Comparison of ENCODE assay signal across 25 cellular contexts in the genomic region with DNA sequence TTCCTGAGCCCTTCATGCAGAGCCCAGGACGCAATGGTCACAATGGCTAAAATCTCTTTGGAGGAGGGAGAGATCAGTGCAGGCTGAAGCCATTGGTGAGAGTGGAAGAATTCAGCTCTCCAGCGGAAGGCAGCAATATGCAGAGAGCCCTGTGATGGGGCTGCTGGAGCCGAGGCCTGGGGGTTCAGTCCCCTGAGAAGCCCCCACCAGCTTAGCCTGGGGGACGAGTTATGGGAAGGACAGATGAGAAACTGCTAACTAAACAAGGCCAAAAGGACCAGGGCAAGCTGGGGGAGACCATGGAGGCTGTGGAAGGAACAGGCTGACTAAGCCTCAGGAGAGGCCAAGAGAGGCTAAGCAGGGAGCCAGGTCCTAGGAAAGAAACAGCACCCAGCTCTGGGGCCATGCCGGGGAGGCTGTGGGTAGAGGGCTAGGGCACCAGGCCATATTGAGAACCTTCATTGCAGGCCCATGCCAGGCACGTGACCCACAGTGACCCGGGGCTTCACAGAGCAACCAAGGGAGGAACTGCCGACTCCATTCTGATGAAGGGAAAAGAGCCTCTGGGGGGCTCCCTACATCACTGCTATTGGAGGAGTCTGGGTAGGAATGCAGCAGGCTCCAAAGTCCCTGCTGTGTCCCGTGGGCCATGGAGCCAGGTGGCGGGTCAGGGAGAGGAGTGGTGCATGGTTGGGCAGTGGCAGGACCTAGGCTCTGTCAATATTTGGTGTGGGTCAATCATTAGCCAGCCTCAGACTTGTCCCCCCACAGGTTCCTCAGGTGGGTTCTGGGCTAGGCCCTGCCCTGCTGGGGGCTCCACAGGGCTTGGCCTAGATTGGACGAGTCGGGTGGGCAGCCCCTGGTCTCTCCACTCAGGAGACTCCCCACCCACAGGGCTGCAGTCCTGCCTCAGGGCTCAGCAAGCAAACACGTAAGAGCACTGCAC. TPM values are rescaled to one million over a fixed set of nuclear protein-coding genes. Genes with fewer than 3 reads are reported as not detected.
A peak's percentile ranks its signal among the peaks of the same experiment; 100 is the strongest.
DNase-seq lines count a peak whose midpoint lies in the region; ATAC-seq, FAIRE-seq and TF ChIP-seq lines count a peak whose summit lies in the region.
"Had no signal": no experiment of that assay in that cellular context is flagged by ENCODE, and none has a peak within 500 bp of the region (broad histone marks: within the 10 kb centered on the region; RNA-seq: fewer than 3 reads in every experiment).

No MANE protein-coding gene starts in this region.

- no peak overlapping the region for H2BK5ac ChIP-seq in IMR-90 (ENCODE audit: low read depth, low read length, poor library complexity, severe bottlenecking)

- H3K9ac ChIP-seq in IMR-90 (ENCODE audit: low read depth, low read length) = no peak overlapping the region
- peak overlapping the region; percentile 69 for H3K9ac ChIP-seq in HepG2 (ENCODE audit: insufficient read depth, low read depth, low read length)
- H3K9ac ChIP-seq: SK-N-SH had no signal

- H3K36me3 ChIP-seq in IMR-90 (ENCODE audit: control insufficient read depth, insufficient read depth, low read length) = no peaks in the 10 kb centered on the region
- H3K36me3 ChIP-seq in HepG2 (replicated peaks in 1 of 2; ENCODE audit: control insufficient read depth in 1 of 2, insufficient read depth in 2 of 2, low read length in 2 of 2) = no peaks in the 10 kb centered on the region
- no peaks in the 10 kb centered on the region for H3K36me3 ChIP-seq in ascending aorta
- H3K36me3 ChIP-seq: esophagus muscularis mucosa, neutrophil had no signal

- no peak overlapping the region for H3K56ac ChIP-seq in IMR-90 (ENCODE audit: extremely low read depth, insufficient read depth, low read length)

- intact Hi-C loops in IMR-90 (cut with micrococcal nuclease) = no loop called here
- intact Hi-C loops in HepG2 (cut with micrococcal nuclease; ENCODE audit: unreplicated experiment) = loop anchor here (1.0 to 2.0 kb wide), 6 partner anchors 15 to 51 kb away; partner anchors contain the start of genes MAP3K2 and PROC
- intact Hi-C loops in ascending aorta (cut with DNase I) = no loop called here

- H3K9me3 Mint-ChIP-seq in osteocyte (ENCODE audit: unreplicated experiment) = peaks cover 11% of the 10 kb centered on the region
- H3K9me3 Mint-ChIP-seq in nephron progenitor cell = peaks cover 24% of the 10 kb centered on the region

- no peaks in the 10 kb centered on the region for H4K20me1 ChIP-seq in IMR-90 (ENCODE audit: insufficient read depth, low read length)
- no peaks in the 10 kb centered on the region for H4K20me1 ChIP-seq in HepG2 (ENCODE audit: insufficient read depth, low read length)

- H3K9me3 ChIP-seq in IMR-90 (ENCODE audit: control insufficient read depth, insufficient read depth, low read length) = peaks cover 8% of the 10 kb centered on the region
- no peaks in the 10 kb centered on the region for H3K9me3 ChIP-seq in HepG2 (ENCODE audit: low read length)
- peaks cover 7 to 11% of the 10 kb centered on the region in 2 donors for H3K9me3 ChIP-seq in ascending aorta
- H3K9me3 ChIP-seq: neutrophil, SK-N-SH had no signal

- no peaks in the 10 kb centered on the region for H3K9me1 ChIP-seq in IMR-90 (ENCODE audit: insufficient read depth, low read length)

- in situ Hi-C loops in IMR-90 (cut with MboI; ENCODE audit: low sequenced_read_pairs) (no loop called here), HepG2 (cut with HindIII; ENCODE audit: extremely low pct_ligation_motif_present, low pct_unique_long_range_greater_than_20kb) (no loop called here)

- WGBS in IMR-90 (ENCODE audit: extremely low coverage in 2 of 2, insufficient read length in 1 of 2), 2 experiments = 100% methylated on average over 1 of the region's 13 CpGs; no CpG with 5 or more reads in 1 of the 2 experiments
- 16% methylated on average over 13 of the region's 13 CpGs for WGBS in HepG2 (ENCODE audit: low lambda C conversion rate)

- no peaks in the 10 kb centered on the region for H3K79me1 ChIP-seq in IMR-90 (ENCODE audit: low read depth in 1 of 2, low read length in 2 of 2)

- peaks cover 6% of the 10 kb centered on the region for H3K36me3 Mint-ChIP-seq in osteocyte (ENCODE audit: unreplicated experiment)
- H3K36me3 Mint-ChIP-seq in nephron progenitor cell (ENCODE audit: low read depth) = no peaks in the 10 kb centered on the region
- H3K36me3 Mint-ChIP-seq: CD14-positive monocyte had no signal

- H3K4me1 Mint-ChIP-seq in osteocyte (ENCODE audit: unreplicated experiment) (no peaks in the 10 kb centered on the region), nephron progenitor cell (peaks cover 9% of the 10 kb centered on the region)
- H3K4me1 Mint-ChIP-seq: CD14-positive monocyte had no signal

- TF ChIP-seq POLR2A in IMR-90 (IDR thresholded peaks at IDR 0.05; ENCODE audit: low read depth, low read length) = no peak
- TF ChIP-seq POLR2A in HepG2 (IDR thresholded peaks at IDR 0.05; ENCODE audit: insufficient read depth in 1 of 2, low read depth in 2 of 2, low read length in 2 of 2) = peak; percentile 81 to 84

- H2AK5ac ChIP-seq in IMR-90 (ENCODE audit: low read depth, low read length) = no peak overlapping the region

- DNase-seq in COLO668 (lab: John Stamatoyannopoulos, UW; ENCODE audit: unreplicated experiment) (peak; percentile 80), IMR-90 (no peak), HepG2 (ENCODE audit: low spot score) (peak; percentile 99), osteocyte (ENCODE audit: extremely low spot score, unreplicated experiment) (peak; percentile 76), ascending aorta (ENCODE audit: low spot score in 2 of 2) (no peak), NCI-H226 (no peak), nephron progenitor cell (no peak)
- DNase-seq: activated CD4-positive, alpha-beta T cell treated with anti-CD3 and anti-CD28 coated beads, Interleukin-2, amount 50 U/mL, for 1 hour; DMS153; effector memory CD4-positive, alpha-beta T cell; GF-D8; kidney; NCI-H1048; NCI-H187 treated with DMSO at 0.1 percent for 48 hours; RPMI8226; SK-N-SH; stimulated activated CD4-positive, alpha-beta T cell treated with anti-CD3 and anti-CD28 coated beads, Interleukin-12 subunit alpha, Interleukin-12 subunit beta, amount 100 ng/mL, for 4 hours; T-helper 2 cell had no signal

- no peak overlapping the region for H4K91ac ChIP-seq in IMR-90 (ENCODE audit: insufficient read depth, low read depth, low read length)

- no peak overlapping the region for H2BK120ac ChIP-seq in IMR-90 (ENCODE audit: low read depth, low read length)

- TF ChIP-seq RAD21 in IMR-90 (IDR thresholded peaks at IDR 0.05; ENCODE audit: low read length) = no peak
- peak; percentile 88 for TF ChIP-seq RAD21 in HepG2 (CRISPR knock-in tag; IDR thresholded peaks at IDR 0.05)

- H4K5ac ChIP-seq in IMR-90 (ENCODE audit: low read depth, low read length) = no peak overlapping the region

- H3K27ac ChIP-seq in IMR-90 (ENCODE audit: insufficient read depth, low read length) = no peak overlapping the region
- H3K27ac ChIP-seq in HepG2 (ENCODE audit: extremely low read length, insufficient read depth, low read length) = peak overlapping the region; percentile 94
- H3K27ac ChIP-seq in ascending aorta = no peak overlapping the region
- H3K27ac ChIP-seq: esophagus muscularis mucosa, neutrophil had no signal

- TF ChIP-seq EP300 in HepG2 (IDR thresholded peaks at IDR 0.05; ENCODE audit: low read depth in 2 of 2, low read length in 2 of 2) (peak; percentile 86 to 96; a peak in 3 of 4 replicates), HepG2 (CRISPR knock-in tag; IDR thresholded peaks at IDR 0.05; ENCODE audit: borderline replicate concordance) (peak; percentile 86)

- no peak overlapping the region for H3K4ac ChIP-seq in IMR-90 (ENCODE audit: low read depth, low read length)

- H3K4me2 ChIP-seq in IMR-90 (ENCODE audit: low read depth, low read length) (no peak overlapping the region), HepG2 (ENCODE audit: low read depth, low read length) (peak overlapping the region; percentile 64)
- H3K4me2 ChIP-seq: SK-N-SH had no signal

- CTCF ChIA-PET in IMR-90 (lab: Yijun Ruan, JAX) = no interaction called here
- CTCF ChIA-PET in HepG2 (lab: Yijun Ruan, JAX; ENCODE audit: low intra/inter-chr PET ratio, low total read pairs) = interaction anchor here (0.7 to 2.4 kb wide), 3 partner anchors 15 to 41 kb away, joined by 3 to 12 read pairs (median 8); no protein-coding TSS in a partner anchor

- H2AFZ ChIP-seq in IMR-90 (replicated peaks; ENCODE audit: low read length, poor library complexity) = no peak overlapping the region
- no peak overlapping the region for H2AFZ ChIP-seq in HepG2 (ENCODE audit: low read length)

- H2BK15ac ChIP-seq in IMR-90 (ENCODE audit: low read depth, low read length) = no peak overlapping the region

- ATAC-seq in IMR-90 (ENCODE audit: low read depth) = no peak
- ATAC-seq in HepG2 = peak; percentile 99
- ATAC-seq in HG03045 (IDR thresholded peaks at IDR 0.05; ENCODE audit: unreplicated experiment) = no peak

- no peaks in the 10 kb centered on the region for H3K79me2 ChIP-seq in HepG2 (ENCODE audit: insufficient read depth, low read length)

- TF ChIP-seq CTCF in IMR-90 (conservative IDR thresholded peaks at IDR 0.05; ENCODE audit: low read depth, low read length) (no peak), HepG2 (CRISPR knock-in tag; IDR thresholded peaks at IDR 0.05) (peak; percentile 91), osteocyte (IDR thresholded peaks at IDR 0.05) (no peak), ascending aorta (IDR thresholded peaks at IDR 0.05) (no peak), nephron progenitor cell (IDR thresholded peaks at IDR 0.05) (no peak)

- no peak overlapping the region for H3K4me3 Mint-ChIP-seq in osteocyte (ENCODE audit: unreplicated experiment)
- no peak overlapping the region for H3K4me3 Mint-ChIP-seq in nephron progenitor cell
- H3K4me3 Mint-ChIP-seq: activated naive CD8-positive, alpha-beta T cell; CD14-positive monocyte had no signal

- no peaks in the 10 kb centered on the region; the same call in 1 of the 2 replicates for H3K27me3 ChIP-seq in IMR-90 (ENCODE audit: control insufficient read depth, insufficient read depth, low read length)
- no peaks in the 10 kb centered on the region for H3K27me3 ChIP-seq in HepG2 (ENCODE audit: control insufficient read depth in 1 of 2, insufficient read depth in 2 of 2, low read length in 2 of 2)
- H3K27me3 ChIP-seq in ascending aorta = no peaks in the 10 kb centered on the region
- H3K27me3 ChIP-seq: esophagus muscularis mucosa, neutrophil had no signal

- no peak overlapping the region for H3K23ac ChIP-seq in IMR-90 (ENCODE audit: low read depth, low read length)

- H3K27me3 Mint-ChIP-seq in osteocyte (ENCODE audit: unreplicated experiment) = no peaks in the 10 kb centered on the region
- peaks cover 7% of the 10 kb centered on the region for H3K27me3 Mint-ChIP-seq in nephron progenitor cell (ENCODE audit: low read depth, poor library complexity)
- H3K27me3 Mint-ChIP-seq: activated naive CD8-positive, alpha-beta T cell had no signal

- no peaks in the 10 kb centered on the region for H3K4me1 ChIP-seq in IMR-90 (ENCODE audit: control insufficient read depth, insufficient read depth, low read length)
- H3K4me1 ChIP-seq in HepG2 (ENCODE audit: insufficient read depth, low read length) = peaks cover 50% of the 10 kb centered on the region
- H3K4me1 ChIP-seq in ascending aorta = no peaks in the 10 kb centered on the region
- H3K4me1 ChIP-seq: esophagus muscularis mucosa had no signal

- no peak overlapping the region for H4K8ac ChIP-seq in IMR-90 (ENCODE audit: low read depth in 2 of 2, low read length in 2 of 2)

- H3K14ac ChIP-seq in IMR-90 (replicated peaks; ENCODE audit: low read depth, low read length) = no peak overlapping the region

- BruUV-seq in IMR-90 (replicated peaks; lab: Mats Ljungman, UMichigan) (no TSS peak), HepG2 (replicated peaks; lab: Mats Ljungman, UMichigan) (TSS peak; percentile 98)

- dilution Hi-C loops in IMR-90 (cut with HindIII; ENCODE audit: low sequenced_read_pairs, unreplicated experiment) = no loop called here

- POLR2A ChIA-PET in IMR-90 (lab: Charles Lee; ENCODE audit: unreplicated experiment) (no interaction called here), HepG2 (lab: Yijun Ruan, JAX) (interaction anchor here (1.2 to 16.2 kb wide), 10 partner anchors 8 to 144 kb away, joined by 5 to 229 read pairs (median 8); partner anchors contain the start of genes ERCC3 and PROC)

- H2AK9ac ChIP-seq in IMR-90 (replicated peaks; ENCODE audit: low read depth, low read length, poor library complexity) = peak overlapping the region; percentile 28

- H3K4me3 ChIP-seq in IMR-90 (ENCODE audit: insufficient read depth, low read depth, low read length) = no peak overlapping the region
- peak overlapping the region in 1 of 3 experiments; percentile 31; a peak in 2 of 6 replicates for H3K4me3 ChIP-seq in HepG2 (replicated peaks in 1 of 3; ENCODE audit: insufficient read depth in 1 of 3, low read depth in 2 of 3, low read length in 3 of 3)
- no peak overlapping the region for H3K4me3 ChIP-seq in ascending aorta
- H3K4me3 ChIP-seq: esophagus muscularis mucosa had no signal

- H2BK20ac ChIP-seq in IMR-90 (ENCODE audit: low read depth, low read length) = no peak overlapping the region

- no peak overlapping the region for H3K18ac ChIP-seq in IMR-90 (ENCODE audit: low read depth, low read length)

- FAIRE-seq in HepG2 (lab: Jason Lieb, UNC) = peak; percentile 92
- FAIRE-seq: HTR-8/SVneo, kidney, urothelium cell line had no signal

- H3K27ac Mint-ChIP-seq in osteocyte (ENCODE audit: unreplicated experiment) = no peak overlapping the region
- H3K27ac Mint-ChIP-seq in nephron progenitor cell = no peak overlapping the region
- H3K27ac Mint-ChIP-seq: activated naive CD8-positive, alpha-beta T cell had no signal

RNA-seq across cellular contexts. Expression of gene PROC, which starts 19.8 kb away (rescaled TPM):
- total RNA-seq in IMR-90 (2012; rRNA removed) = 0.28 TPM in 1 of 2 replicates, not detected in the other
- 0.07 TPM in 1 of 2 replicates, not detected in the other for polyA plus RNA-seq in IMR-90 (2012; rRNA removed)
- 0.10 TPM in 1 of 2 replicates, not detected in the other for polyA plus RNA-seq in IMR-90 (2012; cell fraction: cytosol; rRNA removed)
- 0.05 and 0.22 TPM in 2 replicates for polyA plus RNA-seq in IMR-90 (2012; cell fraction: nucleus; rRNA removed; ENCODE audit: low replicate concordance)
- total RNA-seq in HepG2 (2016; rRNA removed; fragmentation: Illumina TruSeq; extraction: Trizol) = 52.1 and 134 TPM in 2 replicates
- 19.2 and 23.2 TPM in 2 replicates for total RNA-seq in HepG2 (2016; cell fraction: cytosol; rRNA removed; fragmentation: Illumina TruSeq; extraction: Trizol; ENCODE audit: low read depth)
- 49.9 and 134 TPM in 2 replicates for total RNA-seq in HepG2 (2016; cell fraction: insoluble cytoplasmic fraction; rRNA removed; fragmentation: Illumina TruSeq; extraction: Trizol)
- total RNA-seq in HepG2 (2016; cell fraction: membrane; rRNA removed; fragmentation: Illumina TruSeq; extraction: Trizol) = 37.4 and 38.6 TPM in 2 replicates
- total RNA-seq in HepG2 (2016; cell fraction: nucleus; rRNA removed; fragmentation: Illumina TruSeq; extraction: Trizol) = 166 and 178 TPM in 2 replicates
- 185 and 266 TPM in 2 replicates for polyA plus RNA-seq in HepG2 (2011; rRNA removed)
- 113 and 166 TPM in 2 replicates for polyA plus RNA-seq in HepG2 (2011; cell fraction: cytosol; rRNA removed)
- 1,267 and 1,304 TPM in 2 replicates for polyA plus RNA-seq in HepG2 (2011; cell fraction: nucleus; rRNA removed)
- polyA plus RNA-seq in HepG2 (2012) = 232 and 321 TPM in 2 replicates
- 17.2 and 19.9 TPM in 2 replicates for polyA plus RNA-seq in HepG2 (2016; cell fraction: cytosol; fragmentation: Illumina TruSeq; extraction: Trizol; ENCODE audit: low read depth)
- 48.9 and 49.8 TPM in 2 replicates for polyA plus RNA-seq in HepG2 (2016; cell fraction: insoluble cytoplasmic fraction; fragmentation: Illumina TruSeq; extraction: Trizol; ENCODE audit: low read depth)
- polyA plus RNA-seq in HepG2 (2016; cell fraction: membrane; fragmentation: Illumina TruSeq; extraction: Trizol; ENCODE audit: low read depth) = 22.9 and 24.9 TPM in 2 replicates
- polyA plus RNA-seq in HepG2 (2016; cell fraction: nucleus; fragmentation: Illumina TruSeq; extraction: Trizol; ENCODE audit: insufficient read depth, low read depth) = 354 and 380 TPM in 2 replicates
- 241 TPM in 1 of 2 replicates, not detected in the other for polyA minus RNA-seq in HepG2 (2011; rRNA and poly(A)+ RNA removed; ENCODE audit: low replicate concordance)
- 64.7 and 65.5 TPM in 2 replicates for polyA minus RNA-seq in HepG2 (2011; cell fraction: cytosol; rRNA and poly(A)+ RNA removed)
- polyA minus RNA-seq in HepG2 (2011; cell fraction: nucleus; rRNA and poly(A)+ RNA removed) = 172 and 188 TPM in 2 replicates
- total RNA-seq in osteocyte = 1.6 and 2.5 TPM in 2 replicates
- not detected for total RNA-seq in ascending aorta
- total RNA-seq: esophagus muscularis mucosa had no signal
- polyA plus RNA-seq: CD14-positive monocyte had no signal

RNA-seq across cellular contexts. Expression of gene MAP3K2, which starts 50.3 kb away (rescaled TPM):
- 30.8 and 31.9 TPM in 2 replicates for total RNA-seq in IMR-90 (2012; rRNA removed)
- polyA plus RNA-seq in IMR-90 (2012; rRNA removed) = 6.2 and 6.5 TPM in 2 replicates
- 2.0 and 2.1 TPM in 2 replicates for polyA plus RNA-seq in IMR-90 (2012; cell fraction: cytosol; rRNA removed)
- polyA plus RNA-seq in IMR-90 (2012; cell fraction: nucleus; rRNA removed; ENCODE audit: low replicate concordance) = 3.2 and 7.7 TPM in 2 replicates
- 37.2 and 56.1 TPM in 2 replicates for total RNA-seq in HepG2 (2016; rRNA removed; fragmentation: Illumina TruSeq; extraction: Trizol)
- 12.9 and 13.4 TPM in 2 replicates for total RNA-seq in HepG2 (2016; cell fraction: cytosol; rRNA removed; fragmentation: Illumina TruSeq; extraction: Trizol; ENCODE audit: low read depth)
- total RNA-seq in HepG2 (2016; cell fraction: insoluble cytoplasmic fraction; rRNA removed; fragmentation: Illumina TruSeq; extraction: Trizol) = 35.8 and 54.1 TPM in 2 replicates
- 28.2 and 32.6 TPM in 2 replicates for total RNA-seq in HepG2 (2016; cell fraction: membrane; rRNA removed; fragmentation: Illumina TruSeq; extraction: Trizol)
- 37.4 and 42.1 TPM in 2 replicates for total RNA-seq in HepG2 (2016; cell fraction: nucleus; rRNA removed; fragmentation: Illumina TruSeq; extraction: Trizol)
- polyA plus RNA-seq in HepG2 (2011; rRNA removed) = 11.2 and 12.2 TPM in 2 replicates
- polyA plus RNA-seq in HepG2 (2011; cell fraction: cytosol; rRNA removed) = 5.1 and 7.6 TPM in 2 replicates
- 18.1 and 21.8 TPM in 2 replicates for polyA plus RNA-seq in HepG2 (2011; cell fraction: nucleus; rRNA removed)
- polyA plus RNA-seq in HepG2 (2012) = 11.5 and 11.7 TPM in 2 replicates
- polyA plus RNA-seq in HepG2 (2016; cell fraction: cytosol; fragmentation: Illumina TruSeq; extraction: Trizol; ENCODE audit: low read depth) = 0.44 and 0.68 TPM in 2 replicates
- 14.1 and 15.7 TPM in 2 replicates for polyA plus RNA-seq in HepG2 (2016; cell fraction: insoluble cytoplasmic fraction; fragmentation: Illumina TruSeq; extraction: Trizol; ENCODE audit: low read depth)
- 3.3 and 3.5 TPM in 2 replicates for polyA plus RNA-seq in HepG2 (2016; cell fraction: membrane; fragmentation: Illumina TruSeq; extraction: Trizol; ENCODE audit: low read depth)
- polyA plus RNA-seq in HepG2 (2016; cell fraction: nucleus; fragmentation: Illumina TruSeq; extraction: Trizol; ENCODE audit: insufficient read depth, low read depth) = 28.7 and 30.7 TPM in 2 replicates
- 20.5 and 26.7 TPM in 2 replicates for polyA minus RNA-seq in HepG2 (2011; rRNA and poly(A)+ RNA removed; ENCODE audit: low replicate concordance)
- 43.5 and 45.0 TPM in 2 replicates for polyA minus RNA-seq in HepG2 (2011; cell fraction: cytosol; rRNA and poly(A)+ RNA removed)
- polyA minus RNA-seq in HepG2 (2011; cell fraction: nucleus; rRNA and poly(A)+ RNA removed) = 46.0 and 46.6 TPM in 2 replicates
- total RNA-seq in osteocyte = 60.9 and 63.9 TPM in 2 replicates
- total RNA-seq in ascending aorta = 47.7 TPM

Comparison
In these comparisons a context has a peak if more than half of its experiments do, and no peak if none do; other contexts are left out.
1. DNase-seq: peak in COLO668 (single experiment), HepG2 (single experiment) and osteocyte (single experiment); none in IMR-90 (single experiment), ascending aorta (0 of 2), NCI-H226 (single experiment) and nephron progenitor cell (single experiment).